In genomic region chr22:32411829-32412592, GRCh38 we compare ENCODE assay signal across 8 cellular contexts. TPM values are rescaled to one million over a fixed set of nuclear protein-coding genes. Genes with fewer than 3 reads are reported as not detected.
A peak's percentile ranks its signal among the peaks of the same experiment; 100 is the strongest.
DNase-seq lines count a peak whose midpoint lies in the region; ATAC-seq and TF ChIP-seq lines count a peak whose summit lies in the region.

Gene RTCB (minus strand): TSS chr22:32412247. CDS start chr22:32412156, 91 bp downstream.

- H2AFZ ChIP-seq in PC-9 = peak within 1 kb of the TSS; percentile 91

- peaks cover 27 to 50% (median 35%) of the 10 kb centered on the region in 3 donors for H3K4me1 Mint-ChIP-seq in IgD-negative memory B cell
- H3K4me1 Mint-ChIP-seq in activated T-cell treated with anti-CD3 and anti-CD28 coated beads, Interleukin-2, amount 50 U/mL, for 24 hours (ENCODE audit: low read depth) = peaks cover 53% of the 10 kb centered on the region

- no peaks in the 10 kb centered on the region for H3K36me3 Mint-ChIP-seq in IgD-negative memory B cell
- peaks cover 45% of the 10 kb centered on the region for H3K36me3 Mint-ChIP-seq in activated T-cell treated with anti-CD3 and anti-CD28 coated beads, Interleukin-2, amount 50 U/mL, for 24 hours (ENCODE audit: low read depth)

- no peaks in the 10 kb centered on the region for H3K9me3 ChIP-seq in BLaER1
- no peaks in the 10 kb centered on the region for H3K9me3 ChIP-seq in PC-9 (ENCODE audit: insufficient read depth, low read depth)
- H3K9me3 ChIP-seq in mononuclear cell (ENCODE audit: low read depth, low read length) = no peaks in the 10 kb centered on the region

- peaks cover 0 to 3% (median 3%) of the 10 kb centered on the region in 3 donors for H3K9me3 Mint-ChIP-seq in IgD-negative memory B cell
- H3K9me3 Mint-ChIP-seq in activated T-cell treated with anti-CD3 and anti-CD28 coated beads, Interleukin-2, amount 50 U/mL, for 24 hours = no peaks in the 10 kb centered on the region

- POLR2A ChIA-PET in PC-9 (lab: Charles Lee; ENCODE audit: unreplicated experiment) = interaction anchor here (0.6 kb wide), 1 partner anchor 1314 kb away, joined by 7 read pairs; no protein-coding TSS in a partner anchor

- no peaks in the 10 kb centered on the region; the same call in 1 of the 2 replicates for H3F3A ChIP-seq in PC-9 (ENCODE audit: insufficient read depth, low read depth)

- CTCF ChIA-PET in PC-9 (lab: Charles Lee) = interaction anchor here (0.7 to 1.4 kb wide), 2 partner anchors 61 to 442 kb away, joined by 3 read pairs; no protein-coding TSS in a partner anchor

- H3K4me1 ChIP-seq in BLaER1 = peaks cover 24% of the 10 kb centered on the region
- peaks cover 17% of the 10 kb centered on the region for H3K4me1 ChIP-seq in PC-9 (replicated peaks; ENCODE audit: insufficient read depth)
- peaks cover 33% of the 10 kb centered on the region for H3K4me1 ChIP-seq in mononuclear cell (ENCODE audit: insufficient read depth, low read length)

- intact Hi-C loops in PC-9 (cut with micrococcal nuclease; ENCODE audit: unreplicated experiment) = loop anchor here (2.0 kb wide), 1 partner anchor 61 kb away; no protein-coding TSS in a partner anchor

- ATAC-seq in GM19372 (IDR thresholded peaks at IDR 0.05; ENCODE audit: low read depth, unreplicated experiment) = peak; percentile 60

- TF ChIP-seq CTCF in PC-9 (conservative IDR thresholded peaks at IDR 0.05) (no peak), epithelial cell of proximal tubule (conservative IDR thresholded peaks at IDR 0.05; ENCODE audit: low read depth, low read length) (no peak)

- H3K4me3 Mint-ChIP-seq in IgD-negative memory B cell = peak within 1 kb of the TSS; percentile 96 to 99 (median 98)
- H3K4me3 Mint-ChIP-seq in activated T-cell treated with anti-CD3 and anti-CD28 coated beads, Interleukin-2, amount 50 U/mL, for 24 hours = peak within 1 kb of the TSS; percentile 97

- no peaks in the 10 kb centered on the region for H3K27me3 Mint-ChIP-seq in IgD-negative memory B cell
- H3K27me3 Mint-ChIP-seq in activated T-cell treated with anti-CD3 and anti-CD28 coated beads, Interleukin-2, amount 50 U/mL, for 24 hours = peaks cover 4% of the 10 kb centered on the region

- H4K20me1 ChIP-seq in BLaER1 (peaks cover 41% of the 10 kb centered on the region), PC-9 (ENCODE audit: insufficient read depth) (0 out of 2 replicates have a peak, but pooled peaks cover 9% of the 10 kb centered on the region)

- H3K4me3 ChIP-seq in BLaER1 (peak within 1 kb of the TSS; percentile 93), PC-9 (peak within 1 kb of the TSS; percentile 72), epithelial cell of proximal tubule (ENCODE audit: low read depth, low read length) (peak within 1 kb of the TSS; percentile 99), mononuclear cell (ENCODE audit: low read length) (peak within 1 kb of the TSS; percentile 79)

- H3K27ac Mint-ChIP-seq in IgD-negative memory B cell = peak within 1 kb of the TSS; percentile 96 to 99 (median 97)
- H3K27ac Mint-ChIP-seq in activated T-cell treated with anti-CD3 and anti-CD28 coated beads, Interleukin-2, amount 50 U/mL, for 24 hours = peak within 1 kb of the TSS; percentile 98

- DNase-seq in PC-9 = peak; percentile 80 to 89
- DNase-seq in activated T-cell treated with anti-CD3 and anti-CD28 coated beads, Interleukin-2, amount 50 U/mL, for 24 hours = peak; percentile 96
- DNase-seq in epithelial cell of proximal tubule (ENCODE audit: low read depth) = peak; percentile 72
- peak; percentile 86 to 88 for DNase-seq in stimulated activated CD8-positive, alpha-beta memory T cell treated with anti-CD3 and anti-CD28 coated beads, Interleukin-2, amount 100 ng/mL, for 1 hour (ENCODE audit: low read depth in 2 of 2)

- H3K79me2 ChIP-seq in PC-9 (ENCODE audit: low read depth) = peaks cover 40% of the 10 kb centered on the region

- peak within 1 kb of the TSS; percentile 95 for H3K4me2 ChIP-seq in BLaER1
- H3K4me2 ChIP-seq in PC-9 = peak within 1 kb of the TSS; percentile 80

- H3K27ac ChIP-seq in BLaER1 (peak within 1 kb of the TSS; percentile 84), PC-9 (peak within 1 kb of the TSS; percentile 59)

- H3K9me2 ChIP-seq in PC-9 (ENCODE audit: insufficient read depth) = no peaks in the 10 kb centered on the region

- BruUV-seq in PC-9 (replicated peaks; lab: Mats Ljungman, UMichigan) = no TSS peak

- peak within 1 kb of the TSS; percentile 94 for H3K9ac ChIP-seq in BLaER1

- H3K27me3 ChIP-seq in BLaER1 = no peaks in the 10 kb centered on the region
- H3K27me3 ChIP-seq in PC-9 (ENCODE audit: insufficient read depth, low read depth) = peaks cover 16% of the 10 kb centered on the region
- no peaks in the 10 kb centered on the region for H3K27me3 ChIP-seq in mononuclear cell (ENCODE audit: insufficient read depth, low read length)

- H3K36me3 ChIP-seq in BLaER1 (peaks cover 27% of the 10 kb centered on the region), PC-9 (ENCODE audit: low read depth) (peaks cover 15% of the 10 kb centered on the region)

RNA-seq across cellular contexts. Expression of gene RTCB, which starts in this region (rescaled TPM):
- polyA plus RNA-seq in IgD-negative memory B cell = 119 TPM
- total RNA-seq in PC-9 (2021) (75.9 and 76.5 TPM in 2 replicates), epithelial cell of proximal tubule (106 and 130 TPM in 2 replicates), mononuclear cell (80.3 TPM)

Comparison
In these comparisons a context has a peak if more than half of its experiments do, and no peak if none do; other contexts are left out.
1. Peak in every context shown above with its lines: DNase-seq, ATAC-seq, H3K4me3 ChIP-seq and H3K27ac ChIP-seq.